18 cellular contexts compared by ENCODE assay signal in the genomic region with DNA sequence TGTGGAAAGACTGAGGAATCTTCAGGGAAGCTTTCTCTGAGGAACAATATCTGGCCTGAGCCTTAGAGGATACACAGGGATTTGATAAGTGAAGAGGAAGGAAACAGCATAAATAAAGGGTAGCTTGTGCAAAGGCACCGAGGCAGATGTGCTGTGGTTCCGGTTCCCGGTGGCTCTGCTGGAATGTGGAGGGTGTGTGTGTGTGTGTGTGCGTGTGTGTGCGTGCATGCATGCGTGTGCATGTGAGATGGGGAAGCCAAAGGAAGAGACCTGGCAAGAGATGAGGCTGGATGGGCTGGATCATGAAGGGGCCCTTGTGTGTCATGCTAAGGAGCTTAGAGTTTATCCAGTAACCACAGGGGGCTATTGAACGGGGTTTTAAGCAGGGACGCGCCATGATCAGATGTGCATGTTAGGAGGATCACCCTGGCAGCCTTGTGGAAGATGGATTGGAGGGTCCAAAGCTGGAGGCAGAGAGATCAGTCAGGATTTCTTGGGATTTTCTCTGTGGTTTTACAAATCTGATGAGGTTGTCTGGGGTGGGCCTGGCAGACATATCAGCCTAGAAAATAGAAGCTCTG. TPM values are rescaled to one million over a fixed set of nuclear protein-coding genes. Genes with fewer than 3 reads are reported as not detected.
DNase-seq lines count a peak whose midpoint lies in the region; TF ChIP-seq lines count a peak whose summit lies in the region.
"Had no signal": no experiment of that assay in that cellular context is flagged by ENCODE, and none has a peak within 500 bp of the region (broad histone marks: within the 10 kb centered on the region; RNA-seq: fewer than 3 reads in every experiment).

No MANE protein-coding gene starts in this region.

- H3K36me3 Mint-ChIP-seq in nephron (ENCODE audit: low read depth) (no peaks in the 10 kb centered on the region), MCF 10A (ENCODE audit: insufficient read depth, unreplicated experiment) (no peaks in the 10 kb centered on the region), immature natural killer cell (no peaks in the 10 kb centered on the region)

- POLR2A ChIA-PET in MCF 10A (lab: Yijun Ruan, JAX): no interaction called here

- peak overlapping the region; percentile 26 to 44 (median 32) for H3K4me3 Mint-ChIP-seq in nephron
- no peak overlapping the region for H3K4me3 Mint-ChIP-seq in MCF 10A (ENCODE audit: unreplicated experiment)
- no peak overlapping the region for H3K4me3 Mint-ChIP-seq in immature natural killer cell

- TF ChIP-seq CTCF in nephron (IDR thresholded peaks at IDR 0.05; ENCODE audit: unreplicated experiment in 3 of 3): no peak
- TF ChIP-seq CTCF in MCF 10A (IDR thresholded peaks at IDR 0.05; ENCODE audit: unreplicated experiment): no peak

- CTCF ChIA-PET in MCF 10A (lab: Yijun Ruan, JAX): no interaction called here

- H3K4me1 Mint-ChIP-seq in nephron (peaks cover 67% of the 10 kb centered on the region), MCF 10A (ENCODE audit: insufficient read depth, unreplicated experiment) (no peaks in the 10 kb centered on the region), immature natural killer cell (no peaks in the 10 kb centered on the region)

- peaks cover 13% of the 10 kb centered on the region for H3K27me3 Mint-ChIP-seq in nephron (ENCODE audit: low read depth)
- H3K27me3 Mint-ChIP-seq in MCF 10A (ENCODE audit: insufficient read depth, unreplicated experiment): peaks cover 43% of the 10 kb centered on the region
- H3K27me3 Mint-ChIP-seq in immature natural killer cell (ENCODE audit: low read depth in 3 of 3): peaks cover 0 to 13% (median 3%) of the 10 kb centered on the region in 3 donors

- H3K27ac ChIP-seq in cingulate gyrus (ENCODE audit: low read depth, low read length): peak overlapping the region; percentile 71
- H3K27ac ChIP-seq: 22Rv1 had no signal

- BruUV-seq in MCF 10A (replicated peaks; lab: Mats Ljungman, UMichigan): no TSS peak

- no peaks in the 10 kb centered on the region for H3K9me3 Mint-ChIP-seq in nephron
- H3K9me3 Mint-ChIP-seq in MCF 10A (ENCODE audit: unreplicated experiment): no peaks in the 10 kb centered on the region
- no peaks in the 10 kb centered on the region for H3K9me3 Mint-ChIP-seq in immature natural killer cell

- H3K27ac Mint-ChIP-seq in nephron (peak overlapping the region; percentile 48 to 68 (median 53)), MCF 10A (ENCODE audit: low read depth, unreplicated experiment) (no peak overlapping the region), immature natural killer cell (no peak overlapping the region)

- DNase-seq in NCI-H524 (lab: John Stamatoyannopoulos, UW): peak; percentile 17 to 38
- DNase-seq in NCI-H524 treated with DMSO at 0.1 percent for 48 hours (lab: John Stamatoyannopoulos, UW): no peak
- no peak for DNase-seq in MCF 10A (ENCODE audit: unreplicated experiment)
- DNase-seq in DMS153 (lab: John Stamatoyannopoulos, UW): no peak
- no peak for DNase-seq in immature natural killer cell
- DNase-seq in COLO829 (ENCODE audit: low spot score): no peak
- DNase-seq: COR-L47, DMS53, IMR-90, NCI-H1436, NCI-H2081, NCI-H2227 treated with DMSO at 0.1 percent for 48 hours, NCI-H69, PC-3, SK-N-SH had no signal

- intact Hi-C loops in MCF 10A (cut with micrococcal nuclease): no loop called here

RNA-seq across cellular contexts. Expression of gene WSCD1, which starts 8.3 kb away (rescaled TPM):
- total RNA-seq in MCF 10A (2022): 0.44 TPM in 1 of 2 replicates, not detected in the other
- under 1 TPM in 1 of 3 donors, not detected in 2; 0.11 TPM for polyA plus RNA-seq in immature natural killer cell
- total RNA-seq: IMR-90 had no signal

Comparison
In these comparisons a context has a peak if more than half of its experiments do, and no peak if none do; other contexts are left out.
1. DNase-seq: peak in NCI-H524 (2 of 2); none in NCI-H524 treated with DMSO at 0.1 percent for 48 hours (single experiment), MCF 10A (single experiment), DMS153 (single experiment), immature natural killer cell (0 of 3) and COLO829 (single experiment).
2. H3K27ac Mint-ChIP-seq: peak in nephron (3 of 3); none in MCF 10A (single experiment) and immature natural killer cell (0 of 6).
3. H3K4me3 Mint-ChIP-seq: peak in nephron (3 of 3); none in MCF 10A (single experiment) and immature natural killer cell (0 of 5).